ENCODE assay signal across 19 cellular contexts in genomic region chr10:12916587-12916986, GRCh38.
A peak's percentile ranks its signal among the peaks of the same experiment; 100 is the strongest.
DNase-seq lines count a peak whose midpoint lies in the region; ATAC-seq and TF ChIP-seq lines count a peak whose summit lies in the region.
"Had no signal": no experiment of that assay in that cellular context is flagged by ENCODE, and none has a peak within 500 bp of the region (broad histone marks: within the 10 kb centered on the region; RNA-seq: fewer than 3 reads in every experiment).

No MANE protein-coding gene starts in this region.

- H3K27ac ChIP-seq in angular gyrus (ENCODE audit: low read depth, low read length) (peak overlapping the region; percentile 27), mesenchymal stem cell (ENCODE audit: low read length, poor library complexity, severe bottlenecking) (no peak overlapping the region), upper lobe of right lung (no peak overlapping the region)
- H3K27ac ChIP-seq: BLaER1 had no signal

- H3K9ac ChIP-seq in mesenchymal stem cell (ENCODE audit: low read length) = no peak overlapping the region
- H3K9ac ChIP-seq: BLaER1 had no signal

- 92% methylated on average over 4 of the region's 4 CpGs for WGBS in mesenchymal stem cell

- no peak overlapping the region for H3K14ac ChIP-seq in mesenchymal stem cell (ENCODE audit: low read length in 2 of 2)

- no peak overlapping the region for H3K27ac Mint-ChIP-seq in osteocyte (ENCODE audit: unreplicated experiment)
- H3K27ac Mint-ChIP-seq: CD14-positive monocyte; CD4-positive, alpha-beta memory T cell; CD4-positive, CD25-positive, alpha-beta regulatory T cell; CD8-positive, alpha-beta memory T cell had no signal

- H3K36me3 ChIP-seq in mesenchymal stem cell (ENCODE audit: control insufficient read depth in 1 of 2, insufficient read depth in 2 of 2, low read depth in 1 of 2, low read length in 2 of 2) (no peaks in the 10 kb centered on the region), upper lobe of right lung (no peaks in the 10 kb centered on the region)
- H3K36me3 ChIP-seq: BE2C, BLaER1 had no signal

- intact Hi-C loops in upper lobe of right lung (cut with DNase I) = no loop called here
- intact Hi-C loops in cardiac septum (cut with DNase I) = no loop called here

- H4K8ac ChIP-seq in mesenchymal stem cell (ENCODE audit: low read length) = peak overlapping the region; percentile 75

- H2BK12ac ChIP-seq in mesenchymal stem cell (ENCODE audit: low read length in 2 of 2) = peak overlapping the region in 1 of 2 experiments; percentile 21

- no peak overlapping the region for H2AFZ ChIP-seq in mesenchymal stem cell (ENCODE audit: low read depth, low read length)

- H3K4ac ChIP-seq in mesenchymal stem cell (ENCODE audit: low read depth in 1 of 2, low read length in 2 of 2) = no peak overlapping the region

- H3K36me3 Mint-ChIP-seq in osteocyte (ENCODE audit: unreplicated experiment) = peaks cover 5% of the 10 kb centered on the region
- H3K36me3 Mint-ChIP-seq: CD14-positive monocyte; CD4-positive, alpha-beta memory T cell; CD4-positive, CD25-positive, alpha-beta regulatory T cell; CD8-positive, alpha-beta memory T cell had no signal

- no peak overlapping the region for H2AK5ac ChIP-seq in mesenchymal stem cell (ENCODE audit: low read length, severe bottlenecking)

- no peak overlapping the region for H3K23ac ChIP-seq in mesenchymal stem cell (ENCODE audit: low read length in 2 of 2)

- no peak overlapping the region for H3K4me3 ChIP-seq in mesenchymal stem cell (ENCODE audit: insufficient read depth in 1 of 2, low read depth in 1 of 2, low read length in 2 of 2)
- no peak overlapping the region for H3K4me3 ChIP-seq in upper lobe of right lung
- H3K4me3 ChIP-seq: BLaER1 had no signal

- peaks cover 52% of the 10 kb centered on the region for H3K4me1 Mint-ChIP-seq in osteocyte (ENCODE audit: unreplicated experiment)
- H3K4me1 Mint-ChIP-seq: CD14-positive monocyte; CD4-positive, alpha-beta memory T cell; CD4-positive, CD25-positive, alpha-beta regulatory T cell; CD8-positive, alpha-beta memory T cell had no signal

- ATAC-seq in upper lobe of right lung = peak; percentile 13

- no peak overlapping the region for H2BK5ac ChIP-seq in mesenchymal stem cell (ENCODE audit: low read depth, low read length, poor library complexity, severe bottlenecking)

- peaks cover 4% of the 10 kb centered on the region for H3K27me3 Mint-ChIP-seq in osteocyte (ENCODE audit: unreplicated experiment)

- H2BK15ac ChIP-seq in mesenchymal stem cell (ENCODE audit: low read depth, poor library complexity, severe bottlenecking) = peak overlapping the region; percentile 6

- no peak overlapping the region for H2BK120ac ChIP-seq in mesenchymal stem cell (ENCODE audit: low read depth, low read length)

- H3K9me3 ChIP-seq in mesenchymal stem cell (ENCODE audit: control insufficient read depth, low read length) (no peaks in the 10 kb centered on the region), upper lobe of right lung (no peaks in the 10 kb centered on the region)
- H3K9me3 ChIP-seq: BE2C, BLaER1 had no signal

- H4K91ac ChIP-seq in mesenchymal stem cell (ENCODE audit: low read length) = no peak overlapping the region

- peak overlapping the region in 1 of 2 experiments; percentile 43 for H3K18ac ChIP-seq in mesenchymal stem cell (ENCODE audit: low read depth in 1 of 2, low read length in 2 of 2)

- H3K27me3 ChIP-seq in mesenchymal stem cell (ENCODE audit: control insufficient read depth in 1 of 2, insufficient read depth in 1 of 2, low read length in 2 of 2) (peaks cover 0 to 4% of the 10 kb centered on the region in 2 experiments), upper lobe of right lung (no peaks in the 10 kb centered on the region)
- H3K27me3 ChIP-seq: BE2C, BLaER1 had no signal

- peaks cover 14% of the 10 kb centered on the region for H3K9me3 Mint-ChIP-seq in osteocyte (ENCODE audit: unreplicated experiment)

- H3K4me3 Mint-ChIP-seq in osteocyte (ENCODE audit: unreplicated experiment) = no peak overlapping the region
- H3K4me3 Mint-ChIP-seq: CD14-positive monocyte; CD4-positive, alpha-beta memory T cell; CD4-positive, CD25-positive, alpha-beta regulatory T cell; CD8-positive, alpha-beta memory T cell had no signal

- H3K79me1 ChIP-seq in mesenchymal stem cell (replicated peaks; ENCODE audit: low read length, poor library complexity, severe bottlenecking) = no peaks in the 10 kb centered on the region

- peaks cover 1% of the 10 kb centered on the region for H3K4me1 ChIP-seq in mesenchymal stem cell (ENCODE audit: control insufficient read depth, insufficient read depth, low read depth, low read length)
- H3K4me1 ChIP-seq in upper lobe of right lung = no peaks in the 10 kb centered on the region
- H3K4me1 ChIP-seq: BE2C, BLaER1 had no signal

- H3K4me2 ChIP-seq in mesenchymal stem cell (ENCODE audit: low read length, poor library complexity, severe bottlenecking) = no peak overlapping the region
- H3K4me2 ChIP-seq: BLaER1 had no signal

- TF ChIP-seq CTCF in osteocyte (IDR thresholded peaks at IDR 0.05) (no peak), upper lobe of right lung (IDR thresholded peaks at IDR 0.05) (no peak)

- no peak for DNase-seq in mesenchymal stem cell
- peak; percentile 79 for DNase-seq in osteocyte (ENCODE audit: extremely low spot score, unreplicated experiment)
- DNase-seq in upper lobe of right lung = no peak
- DNase-seq in activated CD4-positive, alpha-beta T cell treated with anti-CD3 and anti-CD28 coated beads for 4 hours = no peak
- no peak for DNase-seq in cardiac septum (ENCODE audit: low spot score)
- DNase-seq in DMS 273 treated with DMSO at 0.1 percent for 48 hours (lab: John Stamatoyannopoulos, UW) = no peak
- DNase-seq: 8988T; ACHN; BE2C; C1 segment of cervical spinal cord; CD4-positive, alpha-beta memory T cell; CD4-positive, CD25-positive, alpha-beta regulatory T cell; CD8-positive, alpha-beta memory T cell; COR-L47; DMS79 treated with DMSO at 0.1 percent for 48 hours; GF-D8 had no signal
